In genomic region chr16:30585400-30586191, GRCh38 we compare ENCODE assay signal across 8 cellular contexts. TPM values are rescaled to one million over a fixed set of nuclear protein-coding genes. Genes with fewer than 3 reads are reported as not detected.
A peak's percentile ranks its signal among the peaks of the same experiment; 100 is the strongest.
DNase-seq lines count a peak whose midpoint lies in the region; ATAC-seq and TF ChIP-seq lines count a peak whose summit lies in the region.

Gene ZNF785, minus strand, starts transcription at chr16:30585697. Its CDS starts 86 bp downstream, at chr16:30585611.

- H3F3A ChIP-seq in OCI-LY1 (ENCODE audit: insufficient read depth, low read length) = no peaks in the 10 kb centered on the region

- no peaks in the 10 kb centered on the region for H3K9me2 ChIP-seq in OCI-LY1 (ENCODE audit: low read depth, low read length)

- H4K20me1 ChIP-seq in OCI-LY1 (ENCODE audit: insufficient read depth, low read length) = no peaks in the 10 kb centered on the region

- H3K4me2 ChIP-seq in OCI-LY1 (ENCODE audit: low read length) = peak within 1 kb of the TSS; percentile 71

- peak; percentile 97 for DNase-seq in CMK (ENCODE audit: low read depth)
- DNase-seq in HT-29 (ENCODE audit: low spot score) = peak; percentile 98
- DNase-seq in activated T-cell treated with anti-CD3 and anti-CD28 coated beads for 24 hours (ENCODE audit: low read depth) = peak; percentile 91
- peak; percentile 91 for DNase-seq in epithelial cell of prostate (ENCODE audit: low read depth, low spot score)
- DNase-seq in stimulated activated CD8-positive, alpha-beta memory T cell treated with anti-CD3 and anti-CD28 coated beads, Interleukin-2, amount 100 ng/mL, for 48 hours (ENCODE audit: low read depth in 2 of 2) = peak; percentile 76 to 86

- H3K4me3 ChIP-seq in OCI-LY1 (ENCODE audit: low read depth, low read length, poor library complexity, severe bottlenecking) = peak within 1 kb of the TSS; percentile 57
- peak within 1 kb of the TSS; percentile 51 for H3K4me3 ChIP-seq in mononuclear cell (ENCODE audit: low read length)

- peak; percentile 80 for ATAC-seq in GM19467 (IDR thresholded peaks at IDR 0.05; ENCODE audit: unreplicated experiment)

- H3K27ac ChIP-seq in OCI-LY1 (ENCODE audit: low read depth, low read length, poor library complexity, severe bottlenecking) (no peak within 1 kb of the TSS), epithelial cell of prostate (peak within 1 kb of the TSS; percentile 82)

- H3K27me3 ChIP-seq in OCI-LY1 (ENCODE audit: insufficient read depth, low read length) (no peaks in the 10 kb centered on the region), mononuclear cell (ENCODE audit: insufficient read depth, low read length) (no peaks in the 10 kb centered on the region)

- peaks cover 4% of the 10 kb centered on the region; the same call in 1 of the 2 replicates for H3K36me3 ChIP-seq in OCI-LY1 (ENCODE audit: insufficient read depth, low read length)

- peak; percentile 50; the same call in 1 of the 2 replicates for TF ChIP-seq CTCF in OCI-LY1 (IDR thresholded peaks at IDR 0.05; ENCODE audit: low read length)

- H3K9ac ChIP-seq in OCI-LY1 (ENCODE audit: low read length) = peak within 1 kb of the TSS; percentile 59

- 0 out of 2 replicates have a peak within 1 kb of the TSS, but pooled peaks have one; percentile 41 for H2AFZ ChIP-seq in OCI-LY1 (ENCODE audit: low read length)

- H3K79me2 ChIP-seq in OCI-LY1 (ENCODE audit: insufficient read depth, low read length) = no peaks in the 10 kb centered on the region

- H3K4me1 ChIP-seq in OCI-LY1 (ENCODE audit: insufficient read depth, low read length, severe bottlenecking) (peaks cover 24% of the 10 kb centered on the region), mononuclear cell (ENCODE audit: insufficient read depth, low read length) (peaks cover 22% of the 10 kb centered on the region)

- H3K9me3 ChIP-seq in OCI-LY1 (ENCODE audit: low read length) (no peaks in the 10 kb centered on the region), mononuclear cell (ENCODE audit: low read depth, low read length) (no peaks in the 10 kb centered on the region)

RNA-seq across cellular contexts. Expression of gene ZNF785, which starts in this region (rescaled TPM):
- 7.7 and 12.2 TPM in 2 replicates for total RNA-seq in HT-29 (2014; rRNA removed; shearing (Covaris generic))
- 2.6 TPM for total RNA-seq in mononuclear cell
